Comparison of ENCODE assay signal across 1 cellular context in genomic region chr11:75668508-75669297, GRCh38.
TF ChIP-seq lines count a peak whose summit lies in the region.

Gene MAP6, minus strand, starts transcription at chr11:75669038. Its CDS starts 669 bp downstream, at chr11:75668369.

TF ChIP-seq in HepG2, 621 proteins besides CTCF, POLR2A, EP300 and RAD21 (continued from another document):
- TF ChIP-seq, protein P1, sequence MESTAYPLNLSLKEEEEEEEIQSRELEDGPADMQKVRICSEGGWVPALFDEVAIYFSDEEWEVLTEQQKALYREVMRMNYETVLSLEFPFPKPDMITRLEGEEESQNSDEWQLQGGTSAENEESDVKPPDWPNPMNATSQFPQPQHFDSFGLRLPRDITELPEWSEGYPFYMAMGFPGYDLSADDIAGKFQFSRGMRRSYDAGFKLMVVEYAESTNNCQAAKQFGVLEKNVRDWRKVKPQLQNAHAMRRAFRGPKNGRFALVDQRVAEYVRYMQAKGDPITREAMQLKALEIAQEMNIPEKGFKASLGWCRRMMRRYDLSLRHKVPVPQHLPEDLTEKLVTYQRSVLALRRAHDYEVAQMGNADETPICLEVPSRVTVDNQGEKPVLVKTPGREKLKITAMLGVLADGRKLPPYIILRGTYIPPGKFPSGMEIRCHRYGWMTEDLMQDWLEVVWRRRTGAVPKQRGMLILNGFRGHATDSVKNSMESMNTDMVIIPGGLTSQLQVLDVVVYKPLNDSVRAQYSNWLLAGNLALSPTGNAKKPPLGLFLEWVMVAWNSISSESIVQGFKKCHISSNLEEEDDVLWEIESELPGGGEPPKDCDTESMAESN (CRISPR knock-in tag; conservative IDR thresholded peaks at IDR 0.05): 0 out of 2 replicates have a peak, but pooled peaks have one; percentile 25
- TF ChIP-seq, protein P2, sequence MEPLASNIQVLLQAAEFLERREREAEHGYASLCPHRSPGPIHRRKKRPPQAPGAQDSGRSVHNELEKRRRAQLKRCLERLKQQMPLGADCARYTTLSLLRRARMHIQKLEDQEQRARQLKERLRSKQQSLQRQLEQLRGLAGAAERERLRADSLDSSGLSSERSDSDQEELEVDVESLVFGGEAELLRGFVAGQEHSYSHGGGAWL (CRISPR knock-in tag; IDR thresholded peaks at IDR 0.05): peak; percentile 38; the same call in 1 of the 2 replicates
- TF ChIP-seq DMAP1 (CRISPR knock-in tag; IDR thresholded peaks at IDR 0.05): no peak
- TF ChIP-seq ZNF530 (CRISPR knock-in tag; IDR thresholded peaks at IDR 0.05; ENCODE audit: low read depth): no peak
- no peak for TF ChIP-seq FOXA1 (IDR thresholded peaks at IDR 0.05)
- TF ChIP-seq FOXA1 (CRISPR knock-in tag; IDR thresholded peaks at IDR 0.05): no peak
- no peak for TF ChIP-seq PCBP1 (IDR thresholded peaks at IDR 0.05; ENCODE audit: borderline replicate concordance, low read depth, low read length)
- peak; percentile 59; the same call in 1 of the 2 replicates for TF ChIP-seq ZNF800 (CRISPR knock-in tag; IDR thresholded peaks at IDR 0.05)
- no peak for TF ChIP-seq ZFX (CRISPR knock-in tag; IDR thresholded peaks at IDR 0.05; ENCODE audit: low read depth)
- no peak for TF ChIP-seq CHD4 (IDR thresholded peaks at IDR 0.05; ENCODE audit: borderline replicate concordance, low read length)
- TF ChIP-seq ZNF230 (CRISPR knock-in tag; IDR thresholded peaks at IDR 0.05): no peak
- TF ChIP-seq, protein P3, sequence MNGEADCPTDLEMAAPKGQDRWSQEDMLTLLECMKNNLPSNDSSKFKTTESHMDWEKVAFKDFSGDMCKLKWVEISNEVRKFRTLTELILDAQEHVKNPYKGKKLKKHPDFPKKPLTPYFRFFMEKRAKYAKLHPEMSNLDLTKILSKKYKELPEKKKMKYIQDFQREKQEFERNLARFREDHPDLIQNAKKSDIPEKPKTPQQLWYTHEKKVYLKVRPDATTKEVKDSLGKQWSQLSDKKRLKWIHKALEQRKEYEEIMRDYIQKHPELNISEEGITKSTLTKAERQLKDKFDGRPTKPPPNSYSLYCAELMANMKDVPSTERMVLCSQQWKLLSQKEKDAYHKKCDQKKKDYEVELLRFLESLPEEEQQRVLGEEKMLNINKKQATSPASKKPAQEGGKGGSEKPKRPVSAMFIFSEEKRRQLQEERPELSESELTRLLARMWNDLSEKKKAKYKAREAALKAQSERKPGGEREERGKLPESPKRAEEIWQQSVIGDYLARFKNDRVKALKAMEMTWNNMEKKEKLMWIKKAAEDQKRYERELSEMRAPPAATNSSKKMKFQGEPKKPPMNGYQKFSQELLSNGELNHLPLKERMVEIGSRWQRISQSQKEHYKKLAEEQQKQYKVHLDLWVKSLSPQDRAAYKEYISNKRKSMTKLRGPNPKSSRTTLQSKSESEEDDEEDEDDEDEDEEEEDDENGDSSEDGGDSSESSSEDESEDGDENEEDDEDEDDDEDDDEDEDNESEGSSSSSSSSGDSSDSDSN (CRISPR knock-in tag; IDR thresholded peaks at IDR 0.05): peak; percentile 18; the same call in 1 of the 2 replicates
- TF ChIP-seq ARID4A (CRISPR knock-in tag; IDR thresholded peaks at IDR 0.05; ENCODE audit: borderline replicate concordance): no peak
- no peak for TF ChIP-seq DZIP1 (CRISPR knock-in tag; IDR thresholded peaks at IDR 0.05)
- TF ChIP-seq RARG (CRISPR knock-in tag; IDR thresholded peaks at IDR 0.05; ENCODE audit: low read depth): no peak
- no peak for TF ChIP-seq ZNF782 (CRISPR knock-in tag; IDR thresholded peaks at IDR 0.05; ENCODE audit: borderline replicate concordance)
- no peak for TF ChIP-seq ISL2 (CRISPR knock-in tag; IDR thresholded peaks at IDR 0.05)
- TF ChIP-seq, protein P4, sequence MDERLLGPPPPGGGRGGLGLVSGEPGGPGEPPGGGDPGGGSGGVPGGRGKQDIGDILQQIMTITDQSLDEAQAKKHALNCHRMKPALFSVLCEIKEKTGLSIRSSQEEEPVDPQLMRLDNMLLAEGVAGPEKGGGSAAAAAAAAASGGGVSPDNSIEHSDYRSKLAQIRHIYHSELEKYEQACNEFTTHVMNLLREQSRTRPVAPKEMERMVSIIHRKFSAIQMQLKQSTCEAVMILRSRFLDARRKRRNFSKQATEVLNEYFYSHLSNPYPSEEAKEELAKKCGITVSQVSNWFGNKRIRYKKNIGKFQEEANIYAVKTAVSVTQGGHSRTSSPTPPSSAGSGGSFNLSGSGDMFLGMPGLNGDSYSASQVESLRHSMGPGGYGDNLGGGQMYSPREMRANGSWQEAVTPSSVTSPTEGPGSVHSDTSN (CRISPR knock-in tag; IDR thresholded peaks at IDR 0.05): no peak
- no peak for TF ChIP-seq FOXA3 (CRISPR knock-in tag; IDR thresholded peaks at IDR 0.05)
- peak; percentile 13; the same call in 1 of the 2 replicates for TF ChIP-seq GABPB1 (CRISPR knock-in tag; IDR thresholded peaks at IDR 0.05)
- no peak for TF ChIP-seq ZNF766 (CRISPR knock-in tag; IDR thresholded peaks at IDR 0.05; ENCODE audit: borderline replicate concordance)
- no peak for TF ChIP-seq MYC (CRISPR knock-in tag; IDR thresholded peaks at IDR 0.05; ENCODE audit: borderline replicate concordance)
- TF ChIP-seq ETV6 (CRISPR knock-in tag; conservative IDR thresholded peaks at IDR 0.05): no peak
